Comparison of ENCODE assay signal across 12 cellular contexts in the genomic region with DNA sequence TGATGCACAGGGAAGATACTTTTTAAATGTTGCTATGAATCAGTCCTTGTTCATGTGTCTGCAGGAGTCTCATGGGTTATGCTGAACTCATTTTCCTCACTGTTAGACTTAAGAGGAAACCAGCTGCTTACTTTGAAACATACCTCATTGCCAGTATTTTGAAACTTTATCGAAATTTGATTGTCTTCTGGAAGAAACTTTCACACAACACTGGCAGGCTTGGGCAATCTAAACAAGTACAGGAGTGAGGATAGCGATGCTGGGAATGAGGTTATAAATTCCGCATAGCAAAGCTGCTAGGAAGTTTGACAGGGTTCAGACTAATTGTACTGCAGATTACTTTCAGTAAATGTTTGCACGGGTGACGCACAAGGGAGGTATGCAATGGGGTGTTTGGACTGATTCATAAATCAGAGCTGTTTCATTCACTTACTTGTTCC.
DNase-seq lines count a peak whose midpoint lies in the region; ATAC-seq, FAIRE-seq and TF ChIP-seq lines count a peak whose summit lies in the region.
"Had no signal": no experiment of that assay in that cellular context is flagged by ENCODE, and none has a peak within 500 bp of the region (broad histone marks: within the 10 kb centered on the region; RNA-seq: fewer than 3 reads in every experiment).

No MANE protein-coding gene starts in this region.

- peak overlapping the region in 1 of 2 donors; percentile 47 for H3K9ac ChIP-seq in stomach smooth muscle (ENCODE audit: low read length in 2 of 2)

- H3K9me3 ChIP-seq in stomach smooth muscle (ENCODE audit: control insufficient read depth in 2 of 2, low read length in 2 of 2), result no peaks in the 10 kb centered on the region
- H3K9me3 ChIP-seq: ascending aorta had no signal

- no peak for TF ChIP-seq POLR2A in GM12892 (IDR thresholded peaks at IDR 0.05; ENCODE audit: low read depth, low read length)

- H3K4me3 ChIP-seq in stomach smooth muscle (ENCODE audit: low read length in 2 of 2), result peak overlapping the region in 1 of 2 donors; percentile 10
- H3K4me3 ChIP-seq: ascending aorta had no signal

- in situ Hi-C loops in KBM-7 (cut with MboI; ENCODE audit: low pct_unique_long_range_greater_than_20kb, low sequenced_read_pairs), result no loop called here

- no peaks in the 10 kb centered on the region for H3K9me3 Mint-ChIP-seq in brain
- H3K9me3 Mint-ChIP-seq: naive B cell had no signal

- H3K36me3 Mint-ChIP-seq in brain, result peaks cover 7% of the 10 kb centered on the region
- H3K36me3 Mint-ChIP-seq: naive B cell had no signal

- no peak for TF ChIP-seq CTCF in brain (conservative IDR thresholded peaks at IDR 0.05)

- peak overlapping the region in 4 of 5 experiments; percentile 58 to 87 (median 74) for H3K27ac Mint-ChIP-seq in brain
- H3K27ac Mint-ChIP-seq: naive B cell had no signal

- H3K4me3 Mint-ChIP-seq in brain, result no peak overlapping the region
- H3K4me3 Mint-ChIP-seq: naive B cell had no signal

- H3K36me3 ChIP-seq in stomach smooth muscle (ENCODE audit: control insufficient read depth in 2 of 2, insufficient read depth in 2 of 2, low read length in 2 of 2), result peaks cover 0 to 1% of the 10 kb centered on the region in 2 donors
- H3K36me3 ChIP-seq: ascending aorta had no signal

- H3K27ac ChIP-seq in stomach smooth muscle (ENCODE audit: low read length), result peak overlapping the region; percentile 37
- H3K27ac ChIP-seq: ascending aorta had no signal

- peaks cover 93% of the 10 kb centered on the region for H3K4me1 Mint-ChIP-seq in brain
- H3K4me1 Mint-ChIP-seq: naive B cell had no signal

- FAIRE-seq in GM12892 (lab: Jason Lieb, UNC), result no peak

- no peaks in the 10 kb centered on the region for H3K27me3 Mint-ChIP-seq in brain

- no peaks in the 10 kb centered on the region for H3K27me3 ChIP-seq in stomach smooth muscle (ENCODE audit: control insufficient read depth in 1 of 2, insufficient read depth in 2 of 2, low read length in 2 of 2)
- H3K27me3 ChIP-seq: ascending aorta had no signal

- DNase-seq in HK-2 (ENCODE audit: unreplicated experiment) (peak; percentile 20), islet precursor cell (peak; percentile 83), GOT3 (lab: John Stamatoyannopoulos, UW) (no peak), GM12892 (ENCODE audit: insufficient read length) (no peak), KBM-7 (no peak)
- DNase-seq: activated CD4-positive, CD25-positive, alpha-beta regulatory T cell treated with anti-CD3 and anti-CD28 coated beads, Interleukin-2, amount 50 U/mL, for 72 hours; naive B cell; NCI-H2171 had no signal

- H3K4me1 ChIP-seq in stomach smooth muscle (ENCODE audit: control insufficient read depth, insufficient read depth, low read length), result peaks cover 22% of the 10 kb centered on the region
- H3K4me1 ChIP-seq: ascending aorta had no signal

- ATAC-seq in GM18907 (IDR thresholded peaks at IDR 0.05; ENCODE audit: unreplicated experiment), result no peak

Comparison
In these comparisons a context has a peak if more than half of its experiments do, and no peak if none do; other contexts are left out.
1. DNase-seq: peak in HK-2 (single experiment) and islet precursor cell (single experiment); none in GOT3 (single experiment), GM12892 (single experiment) and KBM-7 (single experiment).